1 cellular context compared by ENCODE assay signal in the genomic region with DNA sequence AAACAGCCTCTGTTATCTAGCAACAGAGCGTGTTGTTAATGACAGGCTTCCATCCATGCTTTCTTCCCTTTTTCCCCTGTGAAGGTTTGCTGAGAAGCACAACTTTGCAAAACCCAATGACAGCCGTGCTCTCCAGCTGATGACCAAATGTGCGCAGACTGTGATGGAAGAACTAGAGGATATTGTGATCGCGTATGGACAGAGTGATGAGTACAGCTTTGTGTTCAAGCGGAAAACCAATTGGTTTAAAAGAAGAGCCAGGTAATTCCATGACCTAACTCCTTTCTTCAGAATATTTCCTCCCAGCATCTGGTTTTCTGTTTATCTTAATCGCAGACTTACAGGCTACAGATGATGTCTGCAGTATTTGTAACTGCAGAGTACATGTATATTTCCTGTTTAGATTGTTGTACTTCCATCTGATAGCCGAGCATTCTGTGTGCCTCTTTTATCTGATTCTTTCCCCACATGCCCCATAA.
TF ChIP-seq lines count a peak whose summit lies in the region.

No MANE protein-coding gene starts in this region.

TF ChIP-seq in GM23338, 12 proteins besides CTCF, POLR2A, EP300 and RAD21:
- TF ChIP-seq CREB1 (CRISPR knock-in tag; IDR thresholded peaks at IDR 0.05; ENCODE audit: low read depth) (no peak), ZNF114 (CRISPR knock-in tag; IDR thresholded peaks at IDR 0.05) (no peak), ZNF331 (CRISPR knock-in tag; IDR thresholded peaks at IDR 0.05; ENCODE audit: low read depth) (no peak), STAT1 (IDR thresholded peaks at IDR 0.05; ENCODE audit: unreplicated experiment) (no peak), POLR2AphosphoS5 (IDR thresholded peaks at IDR 0.05; ENCODE audit: low read depth) (no peak), REST (IDR thresholded peaks at IDR 0.05; ENCODE audit: unreplicated experiment) (no peak), JUNB (IDR thresholded peaks at IDR 0.05; ENCODE audit: unreplicated experiment) (no peak), EZH2phosphoT487 (IDR thresholded peaks at IDR 0.05; ENCODE audit: unreplicated experiment) (no peak), EZH2 (IDR thresholded peaks at IDR 0.05; ENCODE audit: low read depth, unreplicated experiment) (no peak)
- TF ChIP-seq, protein P1, sequence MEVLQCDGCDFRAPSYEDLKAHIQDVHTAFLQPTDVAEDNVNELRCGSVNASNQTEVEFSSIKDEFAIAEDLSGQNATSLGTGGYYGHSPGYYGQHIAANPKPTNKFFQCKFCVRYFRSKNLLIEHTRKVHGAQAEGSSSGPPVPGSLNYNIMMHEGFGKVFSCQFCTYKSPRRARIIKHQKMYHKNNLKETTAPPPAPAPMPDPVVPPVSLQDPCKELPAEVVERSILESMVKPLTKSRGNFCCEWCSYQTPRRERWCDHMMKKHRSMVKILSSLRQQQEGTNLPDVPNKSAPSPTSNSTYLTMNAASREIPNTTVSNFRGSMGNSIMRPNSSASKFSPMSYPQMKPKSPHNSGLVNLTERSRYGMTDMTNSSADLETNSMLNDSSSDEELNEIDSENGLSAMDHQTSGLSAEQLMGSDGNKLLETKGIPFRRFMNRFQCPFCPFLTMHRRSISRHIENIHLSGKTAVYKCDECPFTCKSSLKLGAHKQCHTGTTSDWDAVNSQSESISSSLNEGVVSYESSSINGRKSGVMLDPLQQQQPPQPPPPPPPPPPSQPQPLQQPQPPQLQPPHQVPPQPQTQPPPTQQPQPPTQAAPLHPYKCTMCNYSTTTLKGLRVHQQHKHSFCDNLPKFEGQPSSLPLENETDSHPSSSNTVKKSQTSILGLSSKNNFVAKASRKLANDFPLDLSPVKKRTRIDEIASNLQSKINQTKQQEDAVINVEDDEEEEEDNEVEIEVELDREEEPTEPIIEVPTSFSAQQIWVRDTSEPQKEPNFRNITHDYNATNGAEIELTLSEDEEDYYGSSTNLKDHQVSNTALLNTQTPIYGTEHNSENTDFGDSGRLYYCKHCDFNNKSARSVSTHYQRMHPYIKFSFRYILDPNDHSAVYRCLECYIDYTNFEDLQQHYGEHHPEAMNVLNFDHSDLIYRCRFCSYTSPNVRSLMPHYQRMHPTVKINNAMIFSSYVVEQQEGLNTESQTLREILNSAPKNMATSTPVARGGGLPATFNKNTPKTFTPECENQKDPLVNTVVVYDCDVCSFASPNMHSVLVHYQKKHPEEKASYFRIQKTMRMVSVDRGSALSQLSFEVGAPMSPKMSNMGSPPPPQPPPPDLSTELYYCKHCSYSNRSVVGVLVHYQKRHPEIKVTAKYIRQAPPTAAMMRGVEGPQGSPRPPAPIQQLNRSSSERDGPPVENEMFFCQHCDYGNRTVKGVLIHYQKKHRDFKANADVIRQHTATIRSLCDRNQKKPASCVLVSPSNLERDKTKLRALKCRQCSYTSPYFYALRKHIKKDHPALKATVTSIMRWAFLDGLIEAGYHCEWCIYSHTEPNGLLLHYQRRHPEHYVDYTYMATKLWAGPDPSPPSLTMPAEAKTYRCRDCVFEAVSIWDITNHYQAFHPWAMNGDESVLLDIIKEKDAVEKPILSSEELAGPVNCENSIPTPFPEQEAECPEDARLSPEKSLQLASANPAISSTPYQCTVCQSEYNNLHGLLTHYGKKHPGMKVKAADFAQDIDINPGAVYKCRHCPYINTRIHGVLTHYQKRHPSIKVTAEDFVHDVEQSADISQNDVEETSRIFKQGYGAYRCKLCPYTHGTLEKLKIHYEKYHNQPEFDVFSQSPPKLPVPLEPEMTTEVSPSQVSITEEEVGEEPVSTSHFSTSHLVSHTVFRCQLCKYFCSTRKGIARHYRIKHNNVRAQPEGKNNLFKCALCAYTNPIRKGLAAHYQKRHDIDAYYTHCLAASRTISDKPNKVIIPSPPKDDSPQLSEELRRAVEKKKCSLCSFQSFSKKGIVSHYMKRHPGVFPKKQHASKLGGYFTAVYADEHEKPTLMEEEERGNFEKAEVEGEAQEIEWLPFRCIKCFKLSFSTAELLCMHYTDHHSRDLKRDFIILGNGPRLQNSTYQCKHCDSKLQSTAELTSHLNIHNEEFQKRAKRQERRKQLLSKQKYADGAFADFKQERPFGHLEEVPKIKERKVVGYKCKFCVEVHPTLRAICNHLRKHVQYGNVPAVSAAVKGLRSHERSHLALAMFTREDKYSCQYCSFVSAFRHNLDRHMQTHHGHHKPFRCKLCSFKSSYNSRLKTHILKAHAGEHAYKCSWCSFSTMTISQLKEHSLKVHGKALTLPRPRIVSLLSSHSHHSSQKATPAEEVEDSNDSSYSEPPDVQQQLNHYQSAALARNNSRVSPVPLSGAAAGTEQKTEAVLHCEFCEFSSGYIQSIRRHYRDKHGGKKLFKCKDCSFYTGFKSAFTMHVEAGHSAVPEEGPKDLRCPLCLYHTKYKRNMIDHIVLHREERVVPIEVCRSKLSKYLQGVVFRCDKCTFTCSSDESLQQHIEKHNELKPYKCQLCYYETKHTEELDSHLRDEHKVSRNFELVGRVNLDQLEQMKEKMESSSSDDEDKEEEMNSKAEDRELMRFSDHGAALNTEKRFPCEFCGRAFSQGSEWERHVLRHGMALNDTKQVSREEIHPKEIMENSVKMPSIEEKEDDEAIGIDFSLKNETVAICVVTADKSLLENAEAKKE (CRISPR knock-in tag; IDR thresholded peaks at IDR 0.05), result no peak
- TF ChIP-seq, protein P2, sequence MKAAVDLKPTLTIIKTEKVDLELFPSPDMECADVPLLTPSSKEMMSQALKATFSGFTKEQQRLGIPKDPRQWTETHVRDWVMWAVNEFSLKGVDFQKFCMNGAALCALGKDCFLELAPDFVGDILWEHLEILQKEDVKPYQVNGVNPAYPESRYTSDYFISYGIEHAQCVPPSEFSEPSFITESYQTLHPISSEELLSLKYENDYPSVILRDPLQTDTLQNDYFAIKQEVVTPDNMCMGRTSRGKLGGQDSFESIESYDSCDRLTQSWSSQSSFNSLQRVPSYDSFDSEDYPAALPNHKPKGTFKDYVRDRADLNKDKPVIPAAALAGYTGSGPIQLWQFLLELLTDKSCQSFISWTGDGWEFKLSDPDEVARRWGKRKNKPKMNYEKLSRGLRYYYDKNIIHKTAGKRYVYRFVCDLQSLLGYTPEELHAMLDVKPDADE (IDR thresholded peaks at IDR 0.05), result no peak
